ENCODE assay signal across 32 cellular contexts in genomic region chr6:121776054-121776453, GRCh38.
"Had no signal": no experiment of that assay in that cellular context is flagged by ENCODE, and none has a peak within 500 bp of the region (broad histone marks: within the 10 kb centered on the region; RNA-seq: fewer than 3 reads in every experiment).

No MANE protein-coding gene starts in this region.

- H3K4me1 ChIP-seq: SJCRH30 had no signal

- H3K9me3 ChIP-seq: MG63, SJCRH30 had no signal

- H3K4me3 ChIP-seq: MG63, PC-9, SJCRH30, SK-N-MC had no signal

- H3K27me3 ChIP-seq: MG63, SJCRH30 had no signal

- FAIRE-seq: RCC 7860 had no signal

- H2AFZ ChIP-seq: PC-9 had no signal

- H3K27ac ChIP-seq: PC-9, RWPE1, SJCRH30, SK-N-MC had no signal

- H3K4me2 ChIP-seq: PC-9 had no signal

- DNase-seq: Kasumi-1, MG63, NCI-H1048, NCI-H1092 treated with DMSO at 0.1 percent for 48 hours, NCI-H1105 treated with DMSO at 0.1 percent for 48 hours, NCI-H1417, NCI-H1436, NCI-H146, NCI-H1694, NCI-H187, NCI-H1930, NCI-H2029 treated with DMSO at 0.1 percent for 48 hours, NCI-H2081 treated with DMSO at 0.1 percent for 48 hours, NCI-H2107, NCI-H2171, NCI-H226, NCI-H446 treated with DMSO at 0.1 percent for 48 hours, NCI-H510A, NCI-H524, NCI-H526, NCI-H748 treated with DMSO at 0.1 percent for 48 hours, NCI-H82, PC-9, SHP77, SIG-M5, SJCRH30 had no signal

- H3K36me3 ChIP-seq: MG63, SJCRH30 had no signal

- ATAC-seq: Panc1, Right ventricle myocardium inferior, SK-N-SH treated with all-trans-retinoic acid at 6 μM for 48 hours had no signal
